Comparison of ENCODE assay signal across 8 cellular contexts in the genomic region with DNA sequence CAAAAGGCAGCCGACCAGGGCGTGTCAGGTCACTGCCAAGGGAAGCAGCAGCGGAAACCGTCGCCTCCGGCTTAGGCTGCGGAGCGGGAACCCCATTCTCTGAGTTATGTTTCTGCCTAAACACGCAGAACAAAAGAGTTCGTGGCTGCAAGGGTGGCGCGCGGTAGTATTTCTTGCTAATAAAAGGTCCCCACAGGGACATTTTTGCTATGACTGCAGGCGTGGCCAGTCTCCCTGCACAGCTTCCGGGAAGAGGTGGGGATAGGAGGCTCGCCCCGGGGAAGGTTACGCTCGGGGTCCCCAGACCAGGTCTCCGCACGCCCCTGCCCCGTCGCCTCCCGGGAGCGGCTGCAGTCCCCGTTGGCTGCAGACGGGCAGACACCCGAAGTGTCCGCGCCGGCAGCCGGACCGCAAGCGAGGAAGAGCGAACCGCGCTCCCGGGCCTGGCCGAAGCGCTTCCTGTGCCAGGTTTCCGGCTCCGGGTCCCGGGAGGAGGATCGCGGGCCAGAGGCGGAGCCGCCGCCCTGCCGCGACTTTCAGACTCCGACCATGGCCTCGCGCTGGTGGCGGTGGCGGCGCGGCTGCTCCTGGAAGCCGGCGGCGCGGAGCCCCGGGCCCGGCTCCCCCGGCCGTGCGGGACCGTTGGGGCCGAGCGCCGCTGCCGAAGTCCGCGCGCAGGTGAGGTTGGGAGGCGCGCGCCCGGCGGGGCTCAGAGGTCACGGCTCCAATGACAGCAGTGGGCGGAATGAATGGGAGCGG. TPM values are rescaled to one million over a fixed set of nuclear protein-coding genes. Genes with fewer than 3 reads are reported as not detected.
DNase-seq lines count a peak whose midpoint lies in the region; ATAC-seq and TF ChIP-seq lines count a peak whose summit lies in the region.

PDSS1 (plus strand) TSS at position 539 of the 759 bp plus-strand sequence; CDS start at position 550, 11 bp downstream.

- intact Hi-C loops in thyroid gland (cut with DNase I), result no loop called here

- peaks cover 15% of the 10 kb centered on the region for H3K36me3 Mint-ChIP-seq in activated naive CD4-positive, alpha-beta T cell treated with anti-CD3 and anti-CD28 coated beads, Interleukin-2, amount 10 ng/mL, durations not matched to agents 7 days and 5 days

- peak within 1 kb of the TSS; percentile 99 for H3K4me3 ChIP-seq in Jurkat, Clone E6-1 (ENCODE audit: low read length)
- peak within 1 kb of the TSS; percentile 86 for H3K4me3 ChIP-seq in SK-N-MC
- peak within 1 kb of the TSS; percentile 95 for H3K4me3 ChIP-seq in osteoblast (ENCODE audit: insufficient read depth, low read length)
- H3K4me3 ChIP-seq in thyroid gland (replicated peaks in 1 of 3), result peak within 1 kb of the TSS; percentile 87 to 93 (median 88)

- peaks cover 36% of the 10 kb centered on the region for H3K4me1 Mint-ChIP-seq in activated naive CD4-positive, alpha-beta T cell treated with anti-CD3 and anti-CD28 coated beads, Interleukin-2, amount 10 ng/mL, durations not matched to agents 7 days and 5 days

- ATAC-seq in GM21576 (IDR thresholded peaks at IDR 0.05; ENCODE audit: unreplicated experiment), result peak; percentile 81

- H3K4me3 Mint-ChIP-seq in activated naive CD4-positive, alpha-beta T cell treated with anti-CD3 and anti-CD28 coated beads, Interleukin-2, amount 10 ng/mL, durations not matched to agents 7 days and 5 days, result peak within 1 kb of the TSS; percentile 97

- TF ChIP-seq CTCF in osteoblast (IDR thresholded peaks at IDR 0.05; ENCODE audit: extremely low read depth, low read depth, low read length), result no peak
- no peak for TF ChIP-seq CTCF in thyroid gland (IDR thresholded peaks at IDR 0.05)

- H3K79me2 ChIP-seq in osteoblast (ENCODE audit: insufficient read depth, low read length), result peaks cover 47% of the 10 kb centered on the region

- H3K27ac ChIP-seq in SK-N-MC (peak within 1 kb of the TSS; percentile 62), osteoblast (ENCODE audit: low read depth, low read length) (peak within 1 kb of the TSS; percentile 65), thyroid gland (peak within 1 kb of the TSS; percentile 86 to 96 (median 95))

- peaks cover 19% of the 10 kb centered on the region; the same call in 1 of the 2 replicates for H3K36me3 ChIP-seq in SK-N-MC (ENCODE audit: insufficient read depth, low read length)
- no peaks in the 10 kb centered on the region for H3K36me3 ChIP-seq in osteoblast (ENCODE audit: insufficient read depth, low read length)
- H3K36me3 ChIP-seq in thyroid gland, result no peaks in the 10 kb centered on the region

- no peaks in the 10 kb centered on the region for H3K27me3 ChIP-seq in osteoblast (ENCODE audit: insufficient read depth, low read length)
- no peaks in the 10 kb centered on the region for H3K27me3 ChIP-seq in thyroid gland

- peak within 1 kb of the TSS; percentile 97 for H2AFZ ChIP-seq in osteoblast (ENCODE audit: low read length)

- H3K27ac Mint-ChIP-seq in activated naive CD4-positive, alpha-beta T cell treated with anti-CD3 and anti-CD28 coated beads, Interleukin-2, amount 10 ng/mL, durations not matched to agents 7 days and 5 days, result peak within 1 kb of the TSS; percentile 95

- peak in 1 of 2 donors; percentile 63 for TF ChIP-seq POLR2A in thyroid gland (IDR thresholded peaks at IDR 0.05)

- WGBS in thyroid gland, 2 donors, result 0% methylated on average over 14 to 20 of the region's 82 CpGs

- H3K9ac ChIP-seq in SK-N-MC (ENCODE audit: insufficient read length), result peak within 1 kb of the TSS; percentile 90

- CTCF ChIA-PET in activated naive CD4-positive, alpha-beta T cell treated with anti-CD3 and anti-CD28 coated beads, Interleukin-2, amount 10 ng/mL, durations not matched to agents 7 days and 5 days (lab: Charles Lee), result interaction anchor here (1.3 to 2.3 kb wide), 4 partner anchors 12 to 362 kb away, joined by 5 to 8 read pairs (median 6); no protein-coding TSS in a partner anchor

- H4K20me1 ChIP-seq in osteoblast (ENCODE audit: insufficient read depth, low read length), result no peaks in the 10 kb centered on the region

- H3K4me1 ChIP-seq in osteoblast (ENCODE audit: insufficient read depth, low read length), result peaks cover 12% of the 10 kb centered on the region
- H3K4me1 ChIP-seq in thyroid gland, result peaks cover 8% of the 10 kb centered on the region in 2 donors

- H3K9me3 Mint-ChIP-seq in activated naive CD4-positive, alpha-beta T cell treated with anti-CD3 and anti-CD28 coated beads, Interleukin-2, amount 10 ng/mL, durations not matched to agents 7 days and 5 days, result no peaks in the 10 kb centered on the region

- no peaks in the 10 kb centered on the region for H3K9me3 ChIP-seq in SK-N-MC (ENCODE audit: low read depth, low read length)
- H3K9me3 ChIP-seq in osteoblast (ENCODE audit: low read depth, low read length), result no peaks in the 10 kb centered on the region
- H3K9me3 ChIP-seq in thyroid gland, result no peaks in the 10 kb centered on the region

- DNase-seq in EH (ENCODE audit: low read depth) (peak; percentile 74), SK-N-MC (ENCODE audit: low read depth, low spot score) (no peak), globus pallidus (ENCODE audit: low spot score) (peak; percentile 75), osteoblast (ENCODE audit: insufficient read length, low spot score, missing footprints) (peak; percentile 97), thyroid gland (peak; percentile 64 to 71)
- peak; percentile 49 for DNase-seq in Jurkat, Clone E6-1 (ENCODE audit: low read depth, low spot score)
- DNase-seq in activated naive CD4-positive, alpha-beta T cell treated with anti-CD3 and anti-CD28 coated beads, Interleukin-2, amount 10 ng/mL, durations not matched to agents 7 days and 5 days, result peak; percentile 76

- peak within 1 kb of the TSS; percentile 99 for H3K4me2 ChIP-seq in osteoblast (ENCODE audit: insufficient read depth, low read length)

- H3K27me3 Mint-ChIP-seq in activated naive CD4-positive, alpha-beta T cell treated with anti-CD3 and anti-CD28 coated beads, Interleukin-2, amount 10 ng/mL, durations not matched to agents 7 days and 5 days, result no peaks in the 10 kb centered on the region

RNA-seq across cellular contexts. Expression of gene PDSS1, which starts in this region (rescaled TPM):
- 27.0 TPM for polyA plus RNA-seq in Jurkat, Clone E6-1 (2012; ENCODE audit: insufficient read depth, insufficient read length)
- total RNA-seq in osteoblast, result 1.8 and 2.7 TPM in 2 replicates
- total RNA-seq in thyroid gland, result 10 to 100 TPM in 1 of 4 donors, 1 to 10 TPM in 3; 2.7 to 15.0 (median 3.6) TPM
